ENCODE assay signal across 10 cellular contexts in genomic region chr1:108889016-108889645, GRCh38. TPM values are rescaled to one million over a fixed set of nuclear protein-coding genes. Genes with fewer than 3 reads are reported as not detected.
"Had no signal": no experiment of that assay in that cellular context is flagged by ENCODE, and none has a peak within 500 bp of the region (broad histone marks: within the 10 kb centered on the region; RNA-seq: fewer than 3 reads in every experiment).

No MANE protein-coding gene starts in this region.

RNA-seq across cellular contexts. Expression of gene AKNAD1, which starts 32.2 kb away (rescaled TPM):
- total RNA-seq: activated CD4-positive, alpha-beta memory T cell treated with anti-CD3 and anti-CD28 coated beads for 36 hours; activated naive CD8-positive, alpha-beta T cell treated with anti-CD3 and anti-CD28 coated beads for 36 hours; astrocyte; epithelial cell of proximal tubule; left lung; naive thymus-derived CD8-positive, alpha-beta T cell; osteoblast; progenitor cell of endocrine pancreas; right atrium auricular region had no signal
- polyA plus RNA-seq: immature natural killer cell; naive thymus-derived CD8-positive, alpha-beta T cell had no signal
